1 cellular context compared by ENCODE assay signal in genomic region chr16:66255647-66256046, GRCh38.
TF ChIP-seq lines count a peak whose summit lies in the region.

No MANE protein-coding gene starts in this region.

TF ChIP-seq in GM23338, 12 proteins besides CTCF, POLR2A, EP300 and RAD21:
- TF ChIP-seq REST (IDR thresholded peaks at IDR 0.05; ENCODE audit: unreplicated experiment): no peak
- TF ChIP-seq CREB1 (CRISPR knock-in tag; IDR thresholded peaks at IDR 0.05; ENCODE audit: low read depth): no peak
- TF ChIP-seq EZH2phosphoT487 (IDR thresholded peaks at IDR 0.05; ENCODE audit: unreplicated experiment): no peak
- no peak for TF ChIP-seq STAT1 (IDR thresholded peaks at IDR 0.05; ENCODE audit: unreplicated experiment)
- TF ChIP-seq, protein P1, sequence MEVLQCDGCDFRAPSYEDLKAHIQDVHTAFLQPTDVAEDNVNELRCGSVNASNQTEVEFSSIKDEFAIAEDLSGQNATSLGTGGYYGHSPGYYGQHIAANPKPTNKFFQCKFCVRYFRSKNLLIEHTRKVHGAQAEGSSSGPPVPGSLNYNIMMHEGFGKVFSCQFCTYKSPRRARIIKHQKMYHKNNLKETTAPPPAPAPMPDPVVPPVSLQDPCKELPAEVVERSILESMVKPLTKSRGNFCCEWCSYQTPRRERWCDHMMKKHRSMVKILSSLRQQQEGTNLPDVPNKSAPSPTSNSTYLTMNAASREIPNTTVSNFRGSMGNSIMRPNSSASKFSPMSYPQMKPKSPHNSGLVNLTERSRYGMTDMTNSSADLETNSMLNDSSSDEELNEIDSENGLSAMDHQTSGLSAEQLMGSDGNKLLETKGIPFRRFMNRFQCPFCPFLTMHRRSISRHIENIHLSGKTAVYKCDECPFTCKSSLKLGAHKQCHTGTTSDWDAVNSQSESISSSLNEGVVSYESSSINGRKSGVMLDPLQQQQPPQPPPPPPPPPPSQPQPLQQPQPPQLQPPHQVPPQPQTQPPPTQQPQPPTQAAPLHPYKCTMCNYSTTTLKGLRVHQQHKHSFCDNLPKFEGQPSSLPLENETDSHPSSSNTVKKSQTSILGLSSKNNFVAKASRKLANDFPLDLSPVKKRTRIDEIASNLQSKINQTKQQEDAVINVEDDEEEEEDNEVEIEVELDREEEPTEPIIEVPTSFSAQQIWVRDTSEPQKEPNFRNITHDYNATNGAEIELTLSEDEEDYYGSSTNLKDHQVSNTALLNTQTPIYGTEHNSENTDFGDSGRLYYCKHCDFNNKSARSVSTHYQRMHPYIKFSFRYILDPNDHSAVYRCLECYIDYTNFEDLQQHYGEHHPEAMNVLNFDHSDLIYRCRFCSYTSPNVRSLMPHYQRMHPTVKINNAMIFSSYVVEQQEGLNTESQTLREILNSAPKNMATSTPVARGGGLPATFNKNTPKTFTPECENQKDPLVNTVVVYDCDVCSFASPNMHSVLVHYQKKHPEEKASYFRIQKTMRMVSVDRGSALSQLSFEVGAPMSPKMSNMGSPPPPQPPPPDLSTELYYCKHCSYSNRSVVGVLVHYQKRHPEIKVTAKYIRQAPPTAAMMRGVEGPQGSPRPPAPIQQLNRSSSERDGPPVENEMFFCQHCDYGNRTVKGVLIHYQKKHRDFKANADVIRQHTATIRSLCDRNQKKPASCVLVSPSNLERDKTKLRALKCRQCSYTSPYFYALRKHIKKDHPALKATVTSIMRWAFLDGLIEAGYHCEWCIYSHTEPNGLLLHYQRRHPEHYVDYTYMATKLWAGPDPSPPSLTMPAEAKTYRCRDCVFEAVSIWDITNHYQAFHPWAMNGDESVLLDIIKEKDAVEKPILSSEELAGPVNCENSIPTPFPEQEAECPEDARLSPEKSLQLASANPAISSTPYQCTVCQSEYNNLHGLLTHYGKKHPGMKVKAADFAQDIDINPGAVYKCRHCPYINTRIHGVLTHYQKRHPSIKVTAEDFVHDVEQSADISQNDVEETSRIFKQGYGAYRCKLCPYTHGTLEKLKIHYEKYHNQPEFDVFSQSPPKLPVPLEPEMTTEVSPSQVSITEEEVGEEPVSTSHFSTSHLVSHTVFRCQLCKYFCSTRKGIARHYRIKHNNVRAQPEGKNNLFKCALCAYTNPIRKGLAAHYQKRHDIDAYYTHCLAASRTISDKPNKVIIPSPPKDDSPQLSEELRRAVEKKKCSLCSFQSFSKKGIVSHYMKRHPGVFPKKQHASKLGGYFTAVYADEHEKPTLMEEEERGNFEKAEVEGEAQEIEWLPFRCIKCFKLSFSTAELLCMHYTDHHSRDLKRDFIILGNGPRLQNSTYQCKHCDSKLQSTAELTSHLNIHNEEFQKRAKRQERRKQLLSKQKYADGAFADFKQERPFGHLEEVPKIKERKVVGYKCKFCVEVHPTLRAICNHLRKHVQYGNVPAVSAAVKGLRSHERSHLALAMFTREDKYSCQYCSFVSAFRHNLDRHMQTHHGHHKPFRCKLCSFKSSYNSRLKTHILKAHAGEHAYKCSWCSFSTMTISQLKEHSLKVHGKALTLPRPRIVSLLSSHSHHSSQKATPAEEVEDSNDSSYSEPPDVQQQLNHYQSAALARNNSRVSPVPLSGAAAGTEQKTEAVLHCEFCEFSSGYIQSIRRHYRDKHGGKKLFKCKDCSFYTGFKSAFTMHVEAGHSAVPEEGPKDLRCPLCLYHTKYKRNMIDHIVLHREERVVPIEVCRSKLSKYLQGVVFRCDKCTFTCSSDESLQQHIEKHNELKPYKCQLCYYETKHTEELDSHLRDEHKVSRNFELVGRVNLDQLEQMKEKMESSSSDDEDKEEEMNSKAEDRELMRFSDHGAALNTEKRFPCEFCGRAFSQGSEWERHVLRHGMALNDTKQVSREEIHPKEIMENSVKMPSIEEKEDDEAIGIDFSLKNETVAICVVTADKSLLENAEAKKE (CRISPR knock-in tag; IDR thresholded peaks at IDR 0.05): no peak
